Comparison of ENCODE assay signal across 13 cellular contexts in the genomic region with DNA sequence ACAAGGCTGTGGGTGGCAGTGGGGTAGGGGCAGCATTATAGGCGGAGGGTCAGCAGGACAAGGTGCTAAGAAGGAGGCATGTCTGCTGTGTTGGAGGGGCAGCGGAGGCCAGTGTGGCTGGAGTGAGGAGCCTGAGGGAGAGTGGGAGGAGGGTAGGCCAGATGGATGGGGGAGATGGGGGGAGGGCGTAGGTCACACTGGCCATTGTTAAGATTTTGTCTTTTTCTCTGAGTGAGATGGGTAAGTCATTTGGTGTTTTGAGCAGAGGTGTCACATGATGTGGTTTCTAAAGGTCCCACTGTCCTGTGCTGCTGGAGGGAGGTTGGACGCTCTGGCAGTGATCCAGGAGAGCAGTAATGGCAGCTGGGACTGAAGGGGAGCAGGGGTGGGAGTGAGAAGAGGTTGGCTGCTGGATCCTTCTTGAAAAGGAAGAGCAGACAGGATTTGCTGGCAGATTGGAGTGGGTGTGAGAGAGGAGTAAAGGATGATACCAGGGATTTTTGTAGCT. TPM values are rescaled to one million over a fixed set of nuclear protein-coding genes. Genes with fewer than 3 reads are reported as not detected.
DNase-seq lines count a peak whose midpoint lies in the region.
"Had no signal": no experiment of that assay in that cellular context is flagged by ENCODE, and none has a peak within 500 bp of the region (broad histone marks: within the 10 kb centered on the region; RNA-seq: fewer than 3 reads in every experiment).

No MANE protein-coding gene starts in this region.

- H3K27ac ChIP-seq in caudate nucleus (ENCODE audit: low read depth, low read length) = peak overlapping the region; percentile 4
- H3K27ac ChIP-seq: 22Rv1, testis had no signal

- peak; percentile 67 for DNase-seq in DMS 273 (lab: John Stamatoyannopoulos, UW; ENCODE audit: unreplicated experiment)
- DNase-seq in DMS 273 treated with DMSO at 0.1 percent for 48 hours (lab: John Stamatoyannopoulos, UW) = no peak
- DNase-seq in NCI-H2227 treated with DMSO at 0.1 percent for 48 hours (lab: John Stamatoyannopoulos, UW) = peak; percentile 64
- peak in 11 of 61 donors; percentile 13 to 65 (median 31) for DNase-seq in caudate nucleus (lab: John Stamatoyannopoulos, UW)
- DNase-seq in occipital lobe (lab: John Stamatoyannopoulos, UW) = peak; percentile 46
- no peak for DNase-seq in activated effector memory CD4-positive, alpha-beta T cell treated with Interleukin-2 at 50 U/mL for 16 hours
- DNase-seq in NCI-H2081 treated with DMSO at 0.1 percent for 48 hours (lab: John Stamatoyannopoulos, UW) = no peak
- DNase-seq in NCI-H2196 treated with DMSO at 0.1 percent for 48 hours (lab: John Stamatoyannopoulos, UW; ENCODE audit: unreplicated experiment) = no peak
- DNase-seq: body of pancreas, foreskin fibroblast, NCI-H526, testis had no signal

RNA-seq across cellular contexts. Expression of a gene that starts 9.8 kb away (rescaled TPM):
- total RNA-seq in occipital lobe = 152 TPM

Comparison
In these comparisons a context has a peak if more than half of its experiments do, and no peak if none do; other contexts are left out.
1. DNase-seq: peak in DMS 273 (single experiment), NCI-H2227 treated with DMSO at 0.1 percent for 48 hours (single experiment) and occipital lobe (single experiment); none in DMS 273 treated with DMSO at 0.1 percent for 48 hours (single experiment), activated effector memory CD4-positive, alpha-beta T cell treated with Interleukin-2 at 50 U/mL for 16 hours (single experiment), NCI-H2081 treated with DMSO at 0.1 percent for 48 hours (single experiment) and NCI-H2196 treated with DMSO at 0.1 percent for 48 hours (single experiment).